In genomic region chr7:44391746-44392617, GRCh38 we compare ENCODE assay signal across 24 cellular contexts.
A peak's percentile ranks its signal among the peaks of the same experiment; 100 is the strongest.
DNase-seq lines count a peak whose midpoint lies in the region; ATAC-seq and TF ChIP-seq lines count a peak whose summit lies in the region.
"Had no signal": no experiment of that assay in that cellular context is flagged by ENCODE, and none has a peak within 500 bp of the region (broad histone marks: within the 10 kb centered on the region; RNA-seq: fewer than 3 reads in every experiment).

No MANE protein-coding gene starts in this region.

- no peak overlapping the region for H3K27ac ChIP-seq in brain microvascular endothelial cell
- H3K27ac ChIP-seq: A549, psoas muscle, RWPE1, tibial artery had no signal

- peak overlapping the region; percentile 81 for H3K27ac Mint-ChIP-seq in activated naive CD4-positive, alpha-beta T cell treated with anti-CD3 and anti-CD28 coated beads, Interleukin-2, amount 50 U/mL, for 24 hours
- H3K27ac Mint-ChIP-seq: B cell; stimulated activated naive CD8-positive, alpha-beta T cell treated with anti-CD3 and anti-CD28 coated beads, Interleukin-15, Interleukin-2, amounts not matched to agents 100 ng/mL and 50 ng/mL, for 24 hours had no signal

- ATAC-seq in sciatic nerve: no peak
- no peak for ATAC-seq in HG03460 (IDR thresholded peaks at IDR 0.05; ENCODE audit: unreplicated experiment)
- no peak for ATAC-seq in GM21717 (IDR thresholded peaks at IDR 0.05; ENCODE audit: unreplicated experiment)
- ATAC-seq: A549, psoas muscle had no signal

- no peak for DNase-seq in activated naive CD4-positive, alpha-beta T cell treated with anti-CD3 and anti-CD28 coated beads, Interleukin-2, amount 50 U/mL, for 16 hours
- DNase-seq in NCI-H2029 treated with DMSO at 0.1 percent for 48 hours (lab: John Stamatoyannopoulos, UW): peak; percentile 79
- DNase-seq in ecto neural progenitor cell (ENCODE audit: low spot score): peak; percentile 19
- peak; percentile 43 for DNase-seq in sciatic nerve (ENCODE audit: low spot score)
- no peak for DNase-seq in brain microvascular endothelial cell
- DNase-seq: activated CD4-positive, alpha-beta T cell treated with anti-CD3 and anti-CD28 coated beads, Interleukin-2, amount 50 U/mL, for 4 hours; activated CD4-positive, CD25-positive, alpha-beta regulatory T cell; central memory CD4-positive, alpha-beta T cell; dermis blood vessel endothelial cell; H7; hypothalamus; immature natural killer cell; IMR-90; mesenchymal stem cell; nucleus accumbens; psoas muscle had no signal

- H3K27me3 Mint-ChIP-seq in activated naive CD4-positive, alpha-beta T cell treated with anti-CD3 and anti-CD28 coated beads, Interleukin-2, amount 50 U/mL, for 24 hours: no peaks in the 10 kb centered on the region
- H3K27me3 Mint-ChIP-seq: B cell; stimulated activated naive CD8-positive, alpha-beta T cell treated with anti-CD3 and anti-CD28 coated beads, Interleukin-15, Interleukin-2, amounts not matched to agents 100 ng/mL and 50 ng/mL, for 24 hours had no signal

- H3K4me3 Mint-ChIP-seq in activated naive CD4-positive, alpha-beta T cell treated with anti-CD3 and anti-CD28 coated beads, Interleukin-2, amount 50 U/mL, for 24 hours: no peak overlapping the region
- H3K4me3 Mint-ChIP-seq: B cell; immature natural killer cell; stimulated activated naive CD8-positive, alpha-beta T cell treated with anti-CD3 and anti-CD28 coated beads, Interleukin-15, Interleukin-2, amounts not matched to agents 100 ng/mL and 50 ng/mL, for 24 hours had no signal

- intact Hi-C loops in sciatic nerve (cut with DNase I): no loop called here

- peaks cover 22% of the 10 kb centered on the region for H3K36me3 ChIP-seq in brain microvascular endothelial cell (replicated peaks)

- H3K4me1 Mint-ChIP-seq in activated naive CD4-positive, alpha-beta T cell treated with anti-CD3 and anti-CD28 coated beads, Interleukin-2, amount 50 U/mL, for 24 hours: no peaks in the 10 kb centered on the region

- H3K4me3 ChIP-seq in brain microvascular endothelial cell (ENCODE audit: low read depth, low read length): no peak overlapping the region
- H3K4me3 ChIP-seq: A549, psoas muscle, tibial artery had no signal

- no peak for TF ChIP-seq CTCF in brain microvascular endothelial cell (IDR thresholded peaks at IDR 0.05; ENCODE audit: low read depth, low read length, missing control alignments)

- H3K27me3 ChIP-seq in brain microvascular endothelial cell (replicated peaks): no peaks in the 10 kb centered on the region
- H3K27me3 ChIP-seq: tibial artery had no signal

- H3K9me3 Mint-ChIP-seq in activated naive CD4-positive, alpha-beta T cell treated with anti-CD3 and anti-CD28 coated beads, Interleukin-2, amount 50 U/mL, for 24 hours: no peaks in the 10 kb centered on the region
- H3K9me3 Mint-ChIP-seq: immature natural killer cell; stimulated activated naive CD8-positive, alpha-beta T cell treated with anti-CD3 and anti-CD28 coated beads, Interleukin-15, Interleukin-2, amounts not matched to agents 100 ng/mL and 50 ng/mL, for 24 hours had no signal

- H3K36me3 Mint-ChIP-seq in activated naive CD4-positive, alpha-beta T cell treated with anti-CD3 and anti-CD28 coated beads, Interleukin-2, amount 50 U/mL, for 24 hours: peaks cover 9% of the 10 kb centered on the region

- in situ Hi-C loops in brain microvascular endothelial cell (cut with HindIII; ENCODE audit: low pct_ligation_motif_present, low sequenced_read_pairs): no loop called here

Comparison
In these comparisons a context has a peak if more than half of its experiments do, and no peak if none do; other contexts are left out.
1. DNase-seq: peak in NCI-H2029 treated with DMSO at 0.1 percent for 48 hours (single experiment), ecto neural progenitor cell (single experiment) and sciatic nerve (single experiment); none in activated naive CD4-positive, alpha-beta T cell treated with anti-CD3 and anti-CD28 coated beads, Interleukin-2, amount 50 U/mL, for 16 hours (single experiment) and brain microvascular endothelial cell (single experiment).